Comparison of ENCODE assay signal across 8 cellular contexts in the genomic region with DNA sequence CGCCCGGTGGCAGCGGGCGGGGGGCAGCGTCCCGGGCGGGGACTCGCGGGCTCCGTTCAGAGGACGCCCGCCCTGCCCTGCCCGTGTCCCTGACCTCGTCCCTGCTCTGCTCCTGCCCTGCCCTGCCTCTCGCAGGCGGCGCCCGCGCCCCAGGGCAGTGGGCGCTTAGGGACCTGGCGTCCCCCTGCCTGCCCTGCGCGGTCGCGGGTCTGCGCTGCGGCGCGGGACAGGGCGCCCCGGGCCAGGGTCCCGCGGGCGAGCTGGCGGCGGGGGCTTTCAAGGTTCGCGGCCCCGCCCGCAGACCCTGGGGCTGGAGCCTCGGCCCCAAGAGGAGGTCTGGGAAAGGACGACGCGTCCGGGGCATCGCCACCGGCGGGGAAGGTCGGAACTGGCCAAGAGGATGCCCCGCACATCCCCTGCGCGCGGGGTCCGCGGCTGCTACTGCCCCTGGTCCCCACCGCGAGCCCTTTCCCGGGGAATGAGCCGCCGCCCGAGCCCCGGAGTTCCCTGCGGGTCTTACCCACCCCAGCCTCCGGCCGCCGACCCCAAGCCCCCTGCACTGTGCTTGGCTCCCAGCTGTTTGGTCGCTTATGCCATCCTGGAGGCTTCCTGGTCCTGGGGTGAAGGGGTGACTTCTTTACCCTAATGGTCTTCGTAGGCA. TPM values are rescaled to one million over a fixed set of nuclear protein-coding genes. Genes with fewer than 3 reads are reported as not detected.
DNase-seq lines count a peak whose midpoint lies in the region; ATAC-seq lines count a peak whose summit lies in the region.

No MANE protein-coding gene starts in this region.

- peak overlapping the region; percentile 77 for H3K4me3 Mint-ChIP-seq in activated T-cell treated with anti-CD3 and anti-CD28 coated beads, Interleukin-2, amount 50 U/mL, for 4 hours
- H3K4me3 Mint-ChIP-seq in activated naive CD8-positive, alpha-beta T cell, result peak overlapping the region; percentile 86
- H3K4me3 Mint-ChIP-seq in stimulated activated memory B cell treated with anti-CD40 and anti-IgM and Interleukin-4, amounts not matched to agents 10 μg/mL and 1 μg/mL and 100 μg/mL, for 72 hours, result peak overlapping the region; percentile 68

- no peaks in the 10 kb centered on the region for H3K27me3 Mint-ChIP-seq in activated T-cell treated with anti-CD3 and anti-CD28 coated beads, Interleukin-2, amount 50 U/mL, for 4 hours (ENCODE audit: low read depth)
- no peaks in the 10 kb centered on the region for H3K27me3 Mint-ChIP-seq in activated naive CD8-positive, alpha-beta T cell
- peaks cover 7% of the 10 kb centered on the region for H3K27me3 Mint-ChIP-seq in stimulated activated memory B cell treated with anti-CD40 and anti-IgM and Interleukin-4, amounts not matched to agents 10 μg/mL and 1 μg/mL and 100 μg/mL, for 72 hours

- no peak for DNase-seq in activated T-cell treated with anti-CD3 and anti-CD28 coated beads, Interleukin-2, amount 50 U/mL, for 4 hours
- DNase-seq in activated T-cell treated with anti-CD3 and anti-CD28 coated beads for 4 hours, result no peak
- DNase-seq in NCI-H2171 (lab: John Stamatoyannopoulos, UW), result no peak
- no peak for DNase-seq in middle frontal gyrus (ENCODE audit: extremely low spot score, low spot score)

- peaks cover 67% of the 10 kb centered on the region for H3K4me1 Mint-ChIP-seq in activated T-cell treated with anti-CD3 and anti-CD28 coated beads, Interleukin-2, amount 50 U/mL, for 4 hours (ENCODE audit: low read depth)
- H3K4me1 Mint-ChIP-seq in activated naive CD8-positive, alpha-beta T cell (ENCODE audit: low read depth), result peaks cover 76% of the 10 kb centered on the region
- peaks cover 7% of the 10 kb centered on the region for H3K4me1 Mint-ChIP-seq in stimulated activated memory B cell treated with anti-CD40 and anti-IgM and Interleukin-4, amounts not matched to agents 10 μg/mL and 1 μg/mL and 100 μg/mL, for 72 hours

- peak overlapping the region; percentile 57; the same call in 1 of the 2 replicates for H3K9ac ChIP-seq in iPS-20b (ENCODE audit: low read depth, low read length)

- peaks cover 16% of the 10 kb centered on the region for H3K27me3 ChIP-seq in iPS-20b (ENCODE audit: insufficient read depth, low read length)

- H3K9me3 ChIP-seq in iPS-20b (ENCODE audit: insufficient read depth, low read depth, low read length), result no peaks in the 10 kb centered on the region

- no peak overlapping the region for H3K27ac ChIP-seq in iPS-20b (ENCODE audit: low read length)

- H3K27ac Mint-ChIP-seq in activated naive CD8-positive, alpha-beta T cell, result peak overlapping the region; percentile 77
- no peak overlapping the region for H3K27ac Mint-ChIP-seq in stimulated activated memory B cell treated with anti-CD40 and anti-IgM and Interleukin-4, amounts not matched to agents 10 μg/mL and 1 μg/mL and 100 μg/mL, for 72 hours

- H3K9me3 Mint-ChIP-seq in activated T-cell treated with anti-CD3 and anti-CD28 coated beads, Interleukin-2, amount 50 U/mL, for 4 hours, result no peaks in the 10 kb centered on the region
- no peaks in the 10 kb centered on the region for H3K9me3 Mint-ChIP-seq in activated naive CD8-positive, alpha-beta T cell (ENCODE audit: low read depth)
- H3K9me3 Mint-ChIP-seq in stimulated activated memory B cell treated with anti-CD40 and anti-IgM and Interleukin-4, amounts not matched to agents 10 μg/mL and 1 μg/mL and 100 μg/mL, for 72 hours, result no peaks in the 10 kb centered on the region

- peak; percentile 29 to 30 for ATAC-seq in activated T-cell treated with anti-CD3 and anti-CD28 coated beads, Interleukin-2, amount 50 U/mL, for 4 hours
- peak; percentile 26 for ATAC-seq in HG03196 (IDR thresholded peaks at IDR 0.05; ENCODE audit: unreplicated experiment)
- peak; percentile 66 for ATAC-seq in stimulated activated memory B cell treated with anti-CD40 and anti-IgM and Interleukin-4, amounts not matched to agents 10 μg/mL and 1 μg/mL and 100 μg/mL, for 72 hours

- peaks cover 14% of the 10 kb centered on the region for H3K4me1 ChIP-seq in iPS-20b (ENCODE audit: insufficient read depth, low read length)

- peak overlapping the region; percentile 71 for H3K4me3 ChIP-seq in iPS-20b (ENCODE audit: low read length)

- no peaks in the 10 kb centered on the region for H3K36me3 Mint-ChIP-seq in activated T-cell treated with anti-CD3 and anti-CD28 coated beads, Interleukin-2, amount 50 U/mL, for 4 hours (ENCODE audit: insufficient read depth)
- peaks cover 3% of the 10 kb centered on the region for H3K36me3 Mint-ChIP-seq in activated naive CD8-positive, alpha-beta T cell
- no peaks in the 10 kb centered on the region for H3K36me3 Mint-ChIP-seq in stimulated activated memory B cell treated with anti-CD40 and anti-IgM and Interleukin-4, amounts not matched to agents 10 μg/mL and 1 μg/mL and 100 μg/mL, for 72 hours

- no peaks in the 10 kb centered on the region for H3K36me3 ChIP-seq in iPS-20b (ENCODE audit: insufficient read depth, low read depth, low read length)

RNA-seq across cellular contexts. Expression of a gene that starts 0.7 kb away (rescaled TPM):
- total RNA-seq in activated T-cell treated with anti-CD3 and anti-CD28 coated beads, Interleukin-2, amount 50 U/mL, for 4 hours, result 10 to 100 TPM; 13.7 to 25.6 (median 18.9) TPM

RNA-seq across cellular contexts. Expression of a gene that starts 40.3 kb away (rescaled TPM):
- total RNA-seq in activated T-cell treated with anti-CD3 and anti-CD28 coated beads, Interleukin-2, amount 50 U/mL, for 4 hours, result 1 to 10 TPM; 2.8 to 4.3 (median 3.3) TPM

RNA-seq across cellular contexts. Expression of a gene that starts 52.2 kb away (rescaled TPM):
- total RNA-seq in activated T-cell treated with anti-CD3 and anti-CD28 coated beads, Interleukin-2, amount 50 U/mL, for 4 hours, result 1 to 10 TPM; 2.5 to 4.2 (median 3.2) TPM
